In the genomic region with DNA sequence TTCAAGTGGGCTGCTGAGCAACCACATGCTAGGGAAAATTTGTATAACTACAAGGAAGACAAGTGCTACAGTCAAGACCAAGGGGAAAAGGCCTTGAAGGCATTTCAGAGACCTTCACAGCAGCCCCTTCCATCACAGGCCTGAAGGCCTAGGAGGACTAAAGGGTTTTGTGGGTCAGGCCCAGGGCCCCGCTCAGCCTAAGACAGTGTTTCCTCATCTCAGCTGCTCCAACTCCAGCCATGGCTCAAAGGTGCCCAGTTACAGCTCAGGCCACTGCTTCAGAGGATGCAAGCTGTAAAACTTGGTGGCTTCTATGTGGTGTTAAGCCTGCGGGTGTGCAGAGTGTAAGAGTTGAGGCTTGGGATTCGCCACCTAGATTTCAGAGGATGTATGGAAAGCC, we compare ENCODE assay signal across 2 cellular contexts.
TF ChIP-seq lines count a peak whose summit lies in the region.

No MANE protein-coding gene starts in this region.

TF ChIP-seq in A549, 52 proteins besides CTCF, POLR2A, EP300 and RAD21:
- TF ChIP-seq, protein P1, sequence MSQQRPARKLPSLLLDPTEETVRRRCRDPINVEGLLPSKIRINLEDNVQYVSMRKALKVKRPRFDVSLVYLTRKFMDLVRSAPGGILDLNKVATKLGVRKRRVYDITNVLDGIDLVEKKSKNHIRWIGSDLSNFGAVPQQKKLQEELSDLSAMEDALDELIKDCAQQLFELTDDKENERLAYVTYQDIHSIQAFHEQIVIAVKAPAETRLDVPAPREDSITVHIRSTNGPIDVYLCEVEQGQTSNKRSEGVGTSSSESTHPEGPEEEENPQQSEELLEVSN (IDR thresholded peaks at IDR 0.05; ENCODE audit: borderline replicate concordance, low read depth) = no peak
- TF ChIP-seq EHMT2 (IDR thresholded peaks at IDR 0.05; ENCODE audit: low read depth) (no peak), ZFP36 (IDR thresholded peaks at IDR 0.05; ENCODE audit: borderline replicate concordance, partially characterized antibody) (peak; percentile 51), FOSL2 (IDR thresholded peaks at IDR 0.05) (no peak), FOSL2 (CRISPR knock-in tag; IDR thresholded peaks at IDR 0.05) (no peak)

TF ChIP-seq in HEK293, 187 proteins besides CTCF, POLR2A, EP300 and RAD21 (continued from another document):
- TF ChIP-seq, protein P2, sequence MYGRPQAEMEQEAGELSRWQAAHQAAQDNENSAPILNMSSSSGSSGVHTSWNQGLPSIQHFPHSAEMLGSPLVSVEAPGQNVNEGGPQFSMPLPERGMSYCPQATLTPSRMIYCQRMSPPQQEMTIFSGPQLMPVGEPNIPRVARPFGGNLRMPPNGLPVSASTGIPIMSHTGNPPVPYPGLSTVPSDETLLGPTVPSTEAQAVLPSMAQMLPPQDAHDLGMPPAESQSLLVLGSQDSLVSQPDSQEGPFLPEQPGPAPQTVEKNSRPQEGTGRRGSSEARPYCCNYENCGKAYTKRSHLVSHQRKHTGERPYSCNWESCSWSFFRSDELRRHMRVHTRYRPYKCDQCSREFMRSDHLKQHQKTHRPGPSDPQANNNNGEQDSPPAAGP (tag by site-specific recombination; IDR thresholded peaks at IDR 0.05) = no peak
- TF ChIP-seq ZNF560 (tag by site-specific recombination; IDR thresholded peaks at IDR 0.05; ENCODE audit: borderline replicate concordance) (no peak), SETDB1 (IDR thresholded peaks at IDR 0.05; ENCODE audit: insufficient read length, low read length) (peak; percentile 95), REPIN1 (tag by site-specific recombination; IDR thresholded peaks at IDR 0.05; ENCODE audit: low read depth) (no peak), ZNF133 (tag by site-specific recombination; IDR thresholded peaks at IDR 0.05) (no peak), ZNF48 (tag by site-specific recombination; IDR thresholded peaks at IDR 0.05) (no peak), ZNF394 (tag by site-specific recombination; IDR thresholded peaks at IDR 0.05; ENCODE audit: borderline replicate concordance) (no peak), ZNF404 (tag by site-specific recombination; IDR thresholded peaks at IDR 0.05) (no peak), ZNF132 (tag by site-specific recombination; IDR thresholded peaks at IDR 0.05; ENCODE audit: borderline replicate concordance) (no peak), WT1 (tag by site-specific recombination; IDR thresholded peaks at IDR 0.05) (no peak), ZNF670 (tag by site-specific recombination; IDR thresholded peaks at IDR 0.05; ENCODE audit: low read depth) (no peak), BCL11B (tag by site-specific recombination; IDR thresholded peaks at IDR 0.05; ENCODE audit: low read depth) (no peak), ZNF626 (tag by site-specific recombination; IDR thresholded peaks at IDR 0.05) (no peak), ZNF202 (tag by site-specific recombination; IDR thresholded peaks at IDR 0.05; ENCODE audit: borderline replicate concordance) (no peak), TRIM28 (IDR thresholded peaks at IDR 0.05; ENCODE audit: borderline replicate concordance, low read length) (peak; percentile 97), ZNF585B (tag by site-specific recombination; IDR thresholded peaks at IDR 0.05) (peak; percentile 93), ZNF23 (tag by site-specific recombination; IDR thresholded peaks at IDR 0.05; ENCODE audit: borderline replicate concordance) (no peak)
- TF ChIP-seq, protein P3, sequence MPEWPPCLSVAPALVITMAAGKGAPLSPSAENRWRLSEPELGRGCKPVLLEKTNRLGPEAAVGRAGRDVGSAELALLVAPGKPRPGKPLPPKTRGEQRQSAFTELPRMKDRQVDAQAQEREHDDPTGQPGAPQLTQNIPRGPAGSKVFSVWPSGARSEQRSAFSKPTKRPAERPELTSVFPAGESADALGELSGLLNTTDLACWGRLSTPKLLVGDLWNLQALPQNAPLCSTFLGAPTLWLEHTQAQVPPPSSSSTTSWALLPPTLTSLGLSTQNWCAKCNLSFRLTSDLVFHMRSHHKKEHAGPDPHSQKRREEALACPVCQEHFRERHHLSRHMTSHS (tag by site-specific recombination; IDR thresholded peaks at IDR 0.05) = no peak
